In genomic region chr10:43202224-43202656, GRCh38 we compare ENCODE assay signal across 8 cellular contexts.
A peak's percentile ranks its signal among the peaks of the same experiment; 100 is the strongest.
DNase-seq lines count a peak whose midpoint lies in the region; ATAC-seq, FAIRE-seq and TF ChIP-seq lines count a peak whose summit lies in the region.

No MANE protein-coding gene starts in this region.

- H2AFZ ChIP-seq in OCI-LY1 (ENCODE audit: low read length) (no peak overlapping the region), astrocyte (ENCODE audit: low read depth, low read length) (peak overlapping the region; percentile 66)

- H3K9me2 ChIP-seq in OCI-LY1 (ENCODE audit: low read depth, low read length), result no peaks in the 10 kb centered on the region

- H3K4me1 Mint-ChIP-seq in astrocyte (ENCODE audit: low read depth, unreplicated experiment), result no peaks in the 10 kb centered on the region

- H3K79me2 ChIP-seq in OCI-LY1 (ENCODE audit: insufficient read depth, low read length) (no peaks in the 10 kb centered on the region), astrocyte (ENCODE audit: insufficient read depth, low read length) (no peaks in the 10 kb centered on the region)

- DNase-seq in astrocyte (ENCODE audit: low read depth) (no peak), iris pigment epithelial cell (ENCODE audit: low read depth) (peak; percentile 20), NCI-H1092 (lab: John Stamatoyannopoulos, UW) (no peak), NCI-H2227 (lab: John Stamatoyannopoulos, UW; ENCODE audit: unreplicated experiment) (no peak)
- DNase-seq in stimulated activated CD4-positive, alpha-beta T cell treated with anti-CD3 and anti-CD28 coated beads, Interleukin-1b, Interleukin-23, amount 100 ng/mL, for 4 hours (ENCODE audit: low read depth in 2 of 2), result peak; percentile 30 to 44

- H3K9me3 Mint-ChIP-seq in astrocyte (ENCODE audit: unreplicated experiment), result no peaks in the 10 kb centered on the region

- H3K36me3 Mint-ChIP-seq in astrocyte (ENCODE audit: low read depth, unreplicated experiment), result peaks cover 14% of the 10 kb centered on the region

- peak; percentile 78 for TF ChIP-seq CTCF in GM12874 (IDR thresholded peaks at IDR 0.05; ENCODE audit: insufficient read depth, low read depth, low read length)
- TF ChIP-seq CTCF in OCI-LY1 (IDR thresholded peaks at IDR 0.05; ENCODE audit: low read length), result peak; percentile 79
- TF ChIP-seq CTCF in astrocyte (IDR thresholded peaks at IDR 0.05; ENCODE audit: insufficient read depth, low read depth, low read length), result peak; percentile 32

- H3K4me1 ChIP-seq in OCI-LY1 (ENCODE audit: insufficient read depth, low read length, severe bottlenecking), result no peaks in the 10 kb centered on the region
- H3K4me1 ChIP-seq in astrocyte (ENCODE audit: insufficient read depth, low read length), result peaks cover 4% of the 10 kb centered on the region

- peak overlapping the region; percentile 34; the same call in 1 of the 2 replicates for H3K9ac ChIP-seq in OCI-LY1 (ENCODE audit: low read length)
- no peak overlapping the region for H3K9ac ChIP-seq in astrocyte (ENCODE audit: low read length)

- peaks cover 3% of the 10 kb centered on the region for H3K27me3 Mint-ChIP-seq in astrocyte (ENCODE audit: low read depth, unreplicated experiment)

- H3F3A ChIP-seq in OCI-LY1 (ENCODE audit: insufficient read depth, low read length), result no peaks in the 10 kb centered on the region

- no peak for FAIRE-seq in astrocyte (lab: Jason Lieb, UNC)

- peak overlapping the region; percentile 53 for H3K27ac Mint-ChIP-seq in astrocyte (ENCODE audit: unreplicated experiment)

- H3K9me3 ChIP-seq in OCI-LY1 (ENCODE audit: low read length) (no peaks in the 10 kb centered on the region), astrocyte (ENCODE audit: insufficient read depth, low read depth, low read length) (no peaks in the 10 kb centered on the region)

- peak overlapping the region; percentile 64 for H3K4me3 ChIP-seq in OCI-LY1 (ENCODE audit: low read depth, low read length, poor library complexity, severe bottlenecking)
- peak overlapping the region; percentile 28 for H3K4me3 ChIP-seq in astrocyte (ENCODE audit: insufficient read depth, low read depth, low read length)

- H4K20me1 ChIP-seq in OCI-LY1 (ENCODE audit: insufficient read depth, low read length) (no peaks in the 10 kb centered on the region), astrocyte (ENCODE audit: insufficient read depth, low read length) (no peaks in the 10 kb centered on the region)

- peak overlapping the region; percentile 83 for H3K4me3 Mint-ChIP-seq in astrocyte (ENCODE audit: unreplicated experiment)

- H3K27ac ChIP-seq in OCI-LY1 (ENCODE audit: low read depth, low read length, poor library complexity, severe bottlenecking) (no peak overlapping the region), astrocyte (ENCODE audit: low read depth, low read length) (no peak overlapping the region)

- H3K36me3 ChIP-seq in OCI-LY1 (ENCODE audit: insufficient read depth, low read length) (no peaks in the 10 kb centered on the region), astrocyte (ENCODE audit: insufficient read depth, low read length) (no peaks in the 10 kb centered on the region)

- peak; percentile 40 for ATAC-seq in HG02623 (IDR thresholded peaks at IDR 0.05; ENCODE audit: unreplicated experiment)

- H3K4me2 ChIP-seq in OCI-LY1 (ENCODE audit: low read length) (peak overlapping the region; percentile 81), astrocyte (ENCODE audit: low read length) (peak overlapping the region; percentile 78)

- H3K27me3 ChIP-seq in OCI-LY1 (ENCODE audit: insufficient read depth, low read length), result no peaks in the 10 kb centered on the region; the same call in 1 of the 2 replicates
- H3K27me3 ChIP-seq in astrocyte (ENCODE audit: insufficient read depth, low read length), result no peaks in the 10 kb centered on the region

Comparison
In these comparisons a context has a peak if more than half of its experiments do, and no peak if none do; other contexts are left out.
1. DNase-seq: peak in iris pigment epithelial cell (single experiment) and stimulated activated CD4-positive, alpha-beta T cell treated with anti-CD3 and anti-CD28 coated beads, Interleukin-1b, Interleukin-23, amount 100 ng/mL, for 4 hours (2 of 2); none in astrocyte (single experiment), NCI-H1092 (single experiment) and NCI-H2227 (single experiment).
2. Peak in every context shown above with its lines, with median percentiles within 50 percentile points of each other: CTCF ChIP-seq.